10 cellular contexts compared by ENCODE assay signal in the genomic region with DNA sequence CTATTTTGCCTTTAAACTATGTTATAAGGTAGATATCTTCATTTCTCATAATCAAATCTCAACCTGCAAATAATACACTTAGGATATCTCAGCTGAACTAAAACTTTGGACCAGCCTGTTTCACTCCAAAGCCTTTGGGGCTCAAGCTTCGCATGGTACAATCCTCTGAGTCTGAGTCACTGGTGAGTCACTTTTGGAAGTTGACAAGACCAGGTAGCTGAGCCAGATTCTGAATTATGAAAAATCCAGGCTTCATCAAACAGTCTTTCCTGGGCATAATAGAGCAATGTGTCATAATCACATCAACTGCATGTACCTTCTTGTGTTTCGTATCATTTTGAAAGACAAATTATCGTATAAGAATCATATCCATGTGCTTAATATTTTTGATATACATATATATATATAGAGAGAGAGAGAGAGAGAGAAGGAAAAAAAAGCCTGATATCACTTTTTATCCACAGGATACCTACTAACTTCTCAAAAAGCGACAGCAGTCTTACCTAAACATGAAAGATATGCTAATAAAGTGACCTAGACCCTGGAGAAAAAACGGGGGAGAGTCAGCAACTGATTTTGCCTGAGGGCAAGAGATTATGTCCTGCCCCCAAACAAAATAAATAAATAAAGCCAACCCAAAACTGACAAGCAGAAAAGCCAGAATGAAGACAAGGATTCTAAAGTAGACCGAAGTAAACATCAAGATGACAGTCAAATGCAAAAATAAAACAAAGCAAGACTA.
DNase-seq lines count a peak whose midpoint lies in the region; FAIRE-seq lines count a peak whose summit lies in the region.
"Had no signal": no experiment of that assay in that cellular context is flagged by ENCODE, and none has a peak within 500 bp of the region (broad histone marks: within the 10 kb centered on the region; RNA-seq: fewer than 3 reads in every experiment).

No MANE protein-coding gene starts in this region.

- FAIRE-seq in RCC 7860 (lab: Jason Lieb, UNC), result peak; percentile 97

- no peak overlapping the region for H3K4me3 ChIP-seq in rectal smooth muscle tissue (ENCODE audit: low read length)

- H3K27ac ChIP-seq in rectal smooth muscle tissue (ENCODE audit: low read depth, low read length), result peak overlapping the region; percentile 45

- peak; percentile 26 for DNase-seq in DMS53 treated with DMSO at 0.1 percent for 48 hours (lab: John Stamatoyannopoulos, UW; ENCODE audit: unreplicated experiment)
- DNase-seq in RCC 7860 (ENCODE audit: low spot score), result peak; percentile 82
- peak; percentile 95 for DNase-seq in fibroblast of peridontal ligament (ENCODE audit: extremely low read depth)
- no peak for DNase-seq in medulla oblongata (ENCODE audit: extremely low spot score)
- DNase-seq in NCI-H2029 treated with DMSO at 0.1 percent for 48 hours (lab: John Stamatoyannopoulos, UW), result no peak
- DNase-seq in iPS-NIHi7 (ENCODE audit: extremely low spot score), result no peak
- DNase-seq in cortex of kidney (lab: John Stamatoyannopoulos, UW), result no peak
- DNase-seq: activated naive CD4-positive, alpha-beta T cell treated with Interleukin-2 at 50 U/mL for 16 hours; NCI-H187 had no signal

- H3K27me3 ChIP-seq in rectal smooth muscle tissue (ENCODE audit: control insufficient read depth, insufficient read depth, low read length), result no peaks in the 10 kb centered on the region

- no peaks in the 10 kb centered on the region for H3K4me1 ChIP-seq in rectal smooth muscle tissue (ENCODE audit: control insufficient read depth, insufficient read depth, low read length)

- H3K36me3 ChIP-seq in rectal smooth muscle tissue (ENCODE audit: control insufficient read depth, insufficient read depth, low read length), result no peaks in the 10 kb centered on the region

- H3K9ac ChIP-seq in rectal smooth muscle tissue (ENCODE audit: low read length), result no peak overlapping the region

Comparison
In these comparisons a context has a peak if more than half of its experiments do, and no peak if none do; other contexts are left out.
1. DNase-seq: peak in DMS53 treated with DMSO at 0.1 percent for 48 hours (single experiment), RCC 7860 (single experiment) and fibroblast of peridontal ligament (single experiment); none in medulla oblongata (single experiment), NCI-H2029 treated with DMSO at 0.1 percent for 48 hours (single experiment), iPS-NIHi7 (single experiment) and cortex of kidney (single experiment).